Comparison of ENCODE assay signal across 2 cellular contexts in the genomic region with DNA sequence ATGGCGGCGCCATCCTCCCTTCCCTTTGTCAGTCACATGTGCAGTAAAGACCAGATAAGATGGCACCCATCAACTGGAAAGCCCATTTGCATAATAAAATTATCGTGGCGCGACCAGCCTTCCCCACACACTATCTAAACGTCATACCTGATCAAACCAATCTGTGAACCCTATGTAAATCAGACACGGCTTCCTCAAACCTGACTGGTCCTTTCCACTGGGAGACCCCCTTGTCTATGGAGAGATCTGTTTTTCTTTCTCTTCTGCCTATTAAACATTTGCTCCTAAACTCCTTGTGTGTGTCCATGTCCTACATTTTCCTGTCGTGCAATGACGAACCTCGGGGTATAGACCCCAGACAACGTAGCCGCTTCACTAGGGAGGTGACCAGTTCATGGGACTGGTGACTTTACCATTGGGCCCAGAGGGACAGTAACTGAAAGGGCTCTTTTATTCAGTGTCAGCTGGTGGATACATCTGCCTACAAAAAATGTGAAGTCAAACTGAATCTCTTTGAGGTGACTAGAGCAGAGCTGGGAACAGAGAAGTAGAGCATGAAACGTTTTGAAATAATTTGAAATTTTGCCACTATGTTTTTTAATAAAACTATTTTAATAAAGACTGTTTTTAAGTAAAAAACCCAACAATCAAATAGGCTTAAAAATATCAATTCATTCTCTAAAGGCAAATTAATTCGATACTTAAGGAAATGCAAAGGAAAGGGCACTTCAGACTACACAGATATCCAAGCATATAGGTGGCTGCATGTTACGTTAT.
TF ChIP-seq lines count a peak whose summit lies in the region.

No MANE protein-coding gene starts in this region.

TF ChIP-seq in K562, 482 proteins besides CTCF, POLR2A, EP300 and RAD21 (continued from another document):
- TF ChIP-seq, protein P1, sequence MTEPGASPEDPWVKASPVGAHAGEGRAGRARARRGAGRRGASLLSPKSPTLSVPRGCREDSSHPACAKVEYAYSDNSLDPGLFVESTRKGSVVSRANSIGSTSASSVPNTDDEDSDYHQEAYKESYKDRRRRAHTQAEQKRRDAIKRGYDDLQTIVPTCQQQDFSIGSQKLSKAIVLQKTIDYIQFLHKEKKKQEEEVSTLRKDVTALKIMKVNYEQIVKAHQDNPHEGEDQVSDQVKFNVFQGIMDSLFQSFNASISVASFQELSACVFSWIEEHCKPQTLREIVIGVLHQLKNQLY (CRISPR knock-in tag; conservative IDR thresholded peaks at IDR 0.05): no peak

TF ChIP-seq in HepG2, 621 proteins besides CTCF, POLR2A, EP300 and RAD21 (continued from another document):
- TF ChIP-seq, protein P2, sequence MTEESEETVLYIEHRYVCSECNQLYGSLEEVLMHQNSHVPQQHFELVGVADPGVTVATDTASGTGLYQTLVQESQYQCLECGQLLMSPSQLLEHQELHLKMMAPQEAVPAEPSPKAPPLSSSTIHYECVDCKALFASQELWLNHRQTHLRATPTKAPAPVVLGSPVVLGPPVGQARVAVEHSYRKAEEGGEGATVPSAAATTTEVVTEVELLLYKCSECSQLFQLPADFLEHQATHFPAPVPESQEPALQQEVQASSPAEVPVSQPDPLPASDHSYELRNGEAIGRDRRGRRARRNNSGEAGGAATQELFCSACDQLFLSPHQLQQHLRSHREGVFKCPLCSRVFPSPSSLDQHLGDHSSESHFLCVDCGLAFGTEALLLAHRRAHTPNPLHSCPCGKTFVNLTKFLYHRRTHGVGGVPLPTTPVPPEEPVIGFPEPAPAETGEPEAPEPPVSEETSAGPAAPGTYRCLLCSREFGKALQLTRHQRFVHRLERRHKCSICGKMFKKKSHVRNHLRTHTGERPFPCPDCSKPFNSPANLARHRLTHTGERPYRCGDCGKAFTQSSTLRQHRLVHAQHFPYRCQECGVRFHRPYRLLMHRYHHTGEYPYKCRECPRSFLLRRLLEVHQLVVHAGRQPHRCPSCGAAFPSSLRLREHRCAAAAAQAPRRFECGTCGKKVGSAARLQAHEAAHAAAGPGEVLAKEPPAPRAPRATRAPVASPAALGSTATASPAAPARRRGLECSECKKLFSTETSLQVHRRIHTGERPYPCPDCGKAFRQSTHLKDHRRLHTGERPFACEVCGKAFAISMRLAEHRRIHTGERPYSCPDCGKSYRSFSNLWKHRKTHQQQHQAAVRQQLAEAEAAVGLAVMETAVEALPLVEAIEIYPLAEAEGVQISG (CRISPR knock-in tag; IDR thresholded peaks at IDR 0.05): 0 out of 2 replicates have a peak, but pooled peaks have one; percentile 30
- TF ChIP-seq POGZ (CRISPR knock-in tag; IDR thresholded peaks at IDR 0.05): peak; percentile 49; the same call in 1 of the 2 replicates
- no peak for TF ChIP-seq ZNF761 (CRISPR knock-in tag; conservative IDR thresholded peaks at IDR 0.05)
- TF ChIP-seq YY1 (IDR thresholded peaks at IDR 0.05; ENCODE audit: insufficient read depth, insufficient replicate concordance, low read depth, low read length): peak; percentile 19
- peak; percentile 58 for TF ChIP-seq HOXA3 (CRISPR knock-in tag; IDR thresholded peaks at IDR 0.05)
- TF ChIP-seq POLR2AphosphoS5 (IDR thresholded peaks at IDR 0.05; ENCODE audit: low read depth, low read length): peak; percentile 82; the same call in 1 of the 2 replicates
- TF ChIP-seq, protein P3, sequence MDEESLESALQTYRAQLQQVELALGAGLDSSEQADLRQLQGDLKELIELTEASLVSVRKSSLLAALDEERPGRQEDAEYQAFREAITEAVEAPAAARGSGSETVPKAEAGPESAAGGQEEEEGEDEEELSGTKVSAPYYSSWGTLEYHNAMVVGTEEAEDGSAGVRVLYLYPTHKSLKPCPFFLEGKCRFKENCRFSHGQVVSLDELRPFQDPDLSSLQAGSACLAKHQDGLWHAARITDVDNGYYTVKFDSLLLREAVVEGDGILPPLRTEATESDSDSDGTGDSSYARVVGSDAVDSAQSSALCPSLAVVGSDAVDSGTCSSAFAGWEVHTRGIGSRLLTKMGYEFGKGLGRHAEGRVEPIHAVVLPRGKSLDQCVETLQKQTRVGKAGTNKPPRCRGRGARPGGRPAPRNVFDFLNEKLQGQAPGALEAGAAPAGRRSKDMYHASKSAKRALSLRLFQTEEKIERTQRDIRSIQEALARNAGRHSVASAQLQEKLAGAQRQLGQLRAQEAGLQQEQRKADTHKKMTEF (CRISPR knock-in tag; IDR thresholded peaks at IDR 0.05): 0 out of 2 replicates have a peak, but pooled peaks have one; percentile 9
- TF ChIP-seq ASH2L (IDR thresholded peaks at IDR 0.05; ENCODE audit: insufficient read length, low read depth, low read length): peak; percentile 91
- no peak; the same call in 1 of the 2 replicates for TF ChIP-seq ERF (CRISPR knock-in tag; IDR thresholded peaks at IDR 0.05)
- no peak for TF ChIP-seq HMGA1 (CRISPR knock-in tag; conservative IDR thresholded peaks at IDR 0.05)
- TF ChIP-seq ZFP36L1 (CRISPR knock-in tag; IDR thresholded peaks at IDR 0.05): 0 out of 2 replicates have a peak, but pooled peaks have one; percentile 55
- peak; percentile 24; the same call in 1 of the 2 replicates for TF ChIP-seq MED1 (CRISPR knock-in tag; IDR thresholded peaks at IDR 0.05)
- peak; percentile 81; the same call in 1 of the 2 replicates for TF ChIP-seq ZBTB38 (CRISPR knock-in tag; IDR thresholded peaks at IDR 0.05)
- TF ChIP-seq MED8 (CRISPR knock-in tag; IDR thresholded peaks at IDR 0.05; ENCODE audit: insufficient replicate concordance): peak; percentile 0
- TF ChIP-seq, protein P4, sequence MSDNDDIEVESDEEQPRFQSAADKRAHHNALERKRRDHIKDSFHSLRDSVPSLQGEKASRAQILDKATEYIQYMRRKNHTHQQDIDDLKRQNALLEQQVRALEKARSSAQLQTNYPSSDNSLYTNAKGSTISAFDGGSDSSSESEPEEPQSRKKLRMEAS (IDR thresholded peaks at IDR 0.05): 0 out of 2 replicates have a peak, but pooled peaks have one; percentile 24
- peak; percentile 73; the same call in 1 of the 2 replicates for TF ChIP-seq CHD4 (IDR thresholded peaks at IDR 0.05; ENCODE audit: borderline replicate concordance, low read length)
- TF ChIP-seq ZNF160 (CRISPR knock-in tag; IDR thresholded peaks at IDR 0.05): no peak
- peak; percentile 32; the same call in 1 of the 2 replicates for TF ChIP-seq NFIC (IDR thresholded peaks at IDR 0.05; ENCODE audit: low read length)
